12 cellular contexts compared by ENCODE assay signal in the genomic region with DNA sequence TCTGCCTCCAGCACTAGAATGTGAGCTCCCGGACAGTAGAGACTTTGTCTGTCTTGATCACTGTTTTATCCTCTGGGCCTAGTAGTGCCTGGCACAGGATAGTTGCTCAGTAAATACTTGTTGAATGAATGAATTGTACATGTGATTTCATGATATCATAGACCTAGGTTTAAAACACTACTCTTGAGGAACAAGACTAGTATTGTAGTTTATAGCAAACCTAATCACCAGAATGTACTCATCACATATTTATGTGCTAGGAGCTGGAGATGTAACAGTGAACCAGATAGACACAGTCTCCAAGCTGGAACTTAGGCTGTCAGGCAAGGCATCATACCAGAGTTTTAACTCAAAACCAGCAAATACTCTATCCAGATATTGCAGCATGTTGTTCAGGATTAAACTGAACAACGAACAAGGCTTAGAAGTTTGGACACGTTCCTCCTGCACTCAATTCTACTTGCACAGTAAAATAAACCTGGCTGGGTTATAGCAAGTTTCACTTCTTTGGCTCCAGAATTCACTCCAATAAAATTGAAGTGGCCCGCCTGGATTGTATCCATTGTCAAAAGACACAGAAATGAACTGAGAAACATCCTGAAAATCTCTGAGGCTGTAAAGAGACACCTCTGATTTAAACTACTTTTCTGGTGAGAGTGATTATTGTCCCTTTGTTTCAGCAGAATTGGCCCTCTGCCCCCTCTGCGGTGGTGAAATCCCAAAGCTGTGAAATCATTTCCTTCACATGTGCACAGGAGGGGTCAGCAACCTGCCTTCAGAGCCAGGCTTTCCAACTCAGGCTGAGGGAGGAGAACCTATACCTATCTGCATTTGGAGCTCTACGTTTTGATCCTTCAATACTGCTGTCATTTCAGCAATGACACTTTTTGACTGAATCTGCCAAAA. TPM values are rescaled to one million over a fixed set of nuclear protein-coding genes. Genes with fewer than 3 reads are reported as not detected.
DNase-seq lines count a peak whose midpoint lies in the region; TF ChIP-seq lines count a peak whose summit lies in the region.
"Had no signal": no experiment of that assay in that cellular context is flagged by ENCODE, and none has a peak within 500 bp of the region (broad histone marks: within the 10 kb centered on the region; RNA-seq: fewer than 3 reads in every experiment).

No MANE protein-coding gene starts in this region.

- H3K9me3 ChIP-seq in tibial artery (no peaks in the 10 kb centered on the region), neural progenitor cell (ENCODE audit: low read depth) (peaks cover 2% of the 10 kb centered on the region)
- H3K9me3 ChIP-seq: prostate gland had no signal

- H3K9me3 Mint-ChIP-seq in neural progenitor cell = peaks cover 10% of the 10 kb centered on the region
- H3K9me3 Mint-ChIP-seq: IgD-negative memory B cell had no signal

- H3K27me3 ChIP-seq in tibial artery (no peaks in the 10 kb centered on the region), neural progenitor cell (no peaks in the 10 kb centered on the region)

- H3K27ac ChIP-seq in tibial artery = peak overlapping the region; percentile 41 to 65
- no peak overlapping the region for H3K27ac ChIP-seq in neural progenitor cell
- H3K27ac ChIP-seq: prostate gland had no signal

- TF ChIP-seq CTCF in cardiac fibroblast (IDR thresholded peaks at IDR 0.05; ENCODE audit: low read depth, low read length) = no peak
- no peak for TF ChIP-seq CTCF in tibial artery (IDR thresholded peaks at IDR 0.05)
- no peak for TF ChIP-seq CTCF in neural progenitor cell (IDR thresholded peaks at IDR 0.05)

- DNase-seq in M059J (ENCODE audit: low read depth) (peak; percentile 90), cardiac fibroblast (ENCODE audit: low read depth in 2 of 2) (peak; percentile 78 to 83), left kidney (ENCODE audit: low read depth, low spot score) (peak; percentile 17), tibial artery (peak; percentile 76 to 80), neural progenitor cell (ENCODE audit: low spot score) (no peak), amniotic stem cell (lab: John Stamatoyannopoulos, UW) (no peak), NCI-H446 treated with DMSO at 0.1 percent for 48 hours (lab: John Stamatoyannopoulos, UW) (no peak)
- DNase-seq: activated CD8-positive, alpha-beta memory T cell treated with anti-CD3 and anti-CD28 coated beads for 24 hours; effector memory CD4-positive, alpha-beta T cell; substantia nigra had no signal

- H3K4me3 ChIP-seq in cardiac fibroblast (replicated peaks in 1 of 2; ENCODE audit: low read depth in 2 of 2, low read length in 2 of 2) = no peak overlapping the region
- no peak overlapping the region for H3K4me3 ChIP-seq in tibial artery
- H3K4me3 ChIP-seq in neural progenitor cell = no peak overlapping the region
- H3K4me3 ChIP-seq: prostate gland had no signal

- no peak overlapping the region for H3K4me2 ChIP-seq in neural progenitor cell

- no peak overlapping the region for H3K9ac ChIP-seq in neural progenitor cell

- no peaks in the 10 kb centered on the region for H3K79me2 ChIP-seq in neural progenitor cell (ENCODE audit: low read depth)

- no peak overlapping the region for H3K27ac Mint-ChIP-seq in neural progenitor cell

- no peaks in the 10 kb centered on the region for H3F3A ChIP-seq in neural progenitor cell (ENCODE audit: low read depth)

- no peaks in the 10 kb centered on the region for H4K20me1 ChIP-seq in neural progenitor cell (ENCODE audit: low read depth)

- H3K4me1 ChIP-seq in tibial artery (peaks cover 0 to 63% (median 25%) of the 10 kb centered on the region in 4 donors), neural progenitor cell (no peaks in the 10 kb centered on the region)
- H3K4me1 ChIP-seq: prostate gland had no signal

- intact Hi-C loops in tibial artery (cut with DNase I; ENCODE audit: low total_unique reads) = no loop called here

- no peaks in the 10 kb centered on the region for H3K4me1 Mint-ChIP-seq in neural progenitor cell

- H3K4me3 Mint-ChIP-seq in neural progenitor cell = no peak overlapping the region
- H3K4me3 Mint-ChIP-seq: IgD-negative memory B cell had no signal

- no peaks in the 10 kb centered on the region for H3K36me3 Mint-ChIP-seq in neural progenitor cell
- H3K36me3 Mint-ChIP-seq: IgD-negative memory B cell had no signal

- no peak overlapping the region for H2AFZ ChIP-seq in neural progenitor cell (replicated peaks)

- H3K36me3 ChIP-seq in tibial artery (no peaks in the 10 kb centered on the region), neural progenitor cell (no peaks in the 10 kb centered on the region)
- H3K36me3 ChIP-seq: prostate gland had no signal

- H3K27me3 Mint-ChIP-seq in neural progenitor cell (ENCODE audit: insufficient read depth, low read depth) = no peaks in the 10 kb centered on the region
- H3K27me3 Mint-ChIP-seq: IgD-negative memory B cell had no signal

RNA-seq across cellular contexts. Expression of gene GAB3, which starts 23.2 kb away (rescaled TPM):
- total RNA-seq in M059J (2014; rRNA removed; shearing (Covaris generic)) = 6.0 and 15.6 TPM in 2 replicates
- not detected in 2 replicates for total RNA-seq in neural progenitor cell (ENCODE audit: low replicate concordance)

RNA-seq across cellular contexts. Expression of gene DKC1, which starts 35.0 kb away (rescaled TPM):
- 63.9 and 71.2 TPM in 2 replicates for total RNA-seq in M059J (2014; rRNA removed; shearing (Covaris generic))
- total RNA-seq in neural progenitor cell (ENCODE audit: low replicate concordance) = 43.7 and 45.6 TPM in 2 replicates

Comparison
In these comparisons a context has a peak if more than half of its experiments do, and no peak if none do; other contexts are left out.
1. DNase-seq: peak in M059J (single experiment), cardiac fibroblast (2 of 2), left kidney (single experiment) and tibial artery (2 of 2); none in neural progenitor cell (single experiment), amniotic stem cell (single experiment) and NCI-H446 treated with DMSO at 0.1 percent for 48 hours (single experiment).